ENCODE assay signal across 18 cellular contexts in the genomic region with DNA sequence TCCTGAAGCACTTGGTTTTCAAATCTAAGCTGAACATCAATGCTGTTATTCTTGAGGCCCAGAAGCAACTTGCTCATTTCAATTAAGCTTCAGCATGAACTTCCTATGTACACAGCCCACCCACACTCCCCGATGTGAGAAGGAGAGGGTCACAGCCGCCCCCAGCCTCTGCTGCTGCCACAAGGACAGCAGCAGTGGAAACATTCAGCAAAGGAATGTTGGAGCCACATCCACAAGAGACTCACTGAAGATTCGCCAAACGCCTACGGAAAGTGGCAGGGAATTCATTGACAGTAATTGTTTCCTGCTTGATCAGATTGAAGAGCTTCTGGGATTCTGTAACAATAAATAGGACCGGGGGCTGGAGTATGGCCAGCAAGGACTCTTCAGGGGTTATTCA. TPM values are rescaled to one million over a fixed set of nuclear protein-coding genes. Genes with fewer than 3 reads are reported as not detected.
DNase-seq lines count a peak whose midpoint lies in the region; ATAC-seq, FAIRE-seq and TF ChIP-seq lines count a peak whose summit lies in the region.
"Had no signal": no experiment of that assay in that cellular context is flagged by ENCODE, and none has a peak within 500 bp of the region (broad histone marks: within the 10 kb centered on the region; RNA-seq: fewer than 3 reads in every experiment).

No MANE protein-coding gene starts in this region.

- in situ Hi-C loops in mammary epithelial cell (cut with MboI; ENCODE audit: low sequenced_read_pairs in 2 of 2), result no loop called here

- DNase-seq in A549 (ENCODE audit: low read depth in 1 of 2, low spot score in 1 of 2) (no peak), mammary epithelial cell (no peak), mesenteric fat pad (ENCODE audit: low spot score) (peak; percentile 77), amniotic stem cell (lab: John Stamatoyannopoulos, UW) (no peak), dermis blood vessel endothelial cell (no peak), NCI-H1092 treated with DMSO at 0.1 percent for 48 hours (lab: John Stamatoyannopoulos, UW) (no peak)
- DNase-seq in stimulated activated CD4-positive, alpha-beta T cell treated with anti-CD3 and anti-CD28 coated beads, Interleukin-12 subunit alpha, Interleukin-12 subunit beta, amount 100 ng/mL, for 4 hours, result no peak
- DNase-seq: activated CD8-positive, alpha-beta memory T cell treated with anti-CD3 and anti-CD28 coated beads, Interleukin-2, amount 50 U/mL, for 4 hours; gastrocnemius medialis; left colon; NCI-H1436; NCI-H524; SIG-M5; stimulated activated CD8-positive, alpha-beta memory T cell treated with anti-CD3 and anti-CD28 coated beads, Interleukin-4, amount 100 ng/mL, for 48 hours had no signal

- H3K4me2 ChIP-seq in A549 (peak overlapping the region; percentile 98), mammary epithelial cell (ENCODE audit: insufficient read depth, low read depth, low read length) (peak overlapping the region; percentile 83)

- H3K4me1 ChIP-seq in A549 (peaks cover 79% of the 10 kb centered on the region), mammary epithelial cell (ENCODE audit: insufficient read depth, low read length) (peaks cover 82% of the 10 kb centered on the region)

- dilution Hi-C loops in mammary epithelial cell (cut with HindIII; ENCODE audit: low sequenced_read_pairs), result no loop called here

- no peak for TF ChIP-seq EP300 in A549 (IDR thresholded peaks at IDR 0.05)

- peak overlapping the region; percentile 99 to 100 for H3K27ac ChIP-seq in A549
- H3K27ac ChIP-seq in mammary epithelial cell (ENCODE audit: insufficient read depth, low read depth, low read length), result peak overlapping the region; percentile 75
- H3K27ac ChIP-seq: vagina, VCaP had no signal

- H3K36me3 ChIP-seq in mammary epithelial cell (ENCODE audit: insufficient read depth, low read length), result peaks cover 2% of the 10 kb centered on the region
- H3K36me3 ChIP-seq: gastrocnemius medialis, vagina had no signal

- H3K9ac ChIP-seq in mammary epithelial cell (ENCODE audit: insufficient read depth, low read length), result peak overlapping the region; percentile 61

- TF ChIP-seq CTCF in A549 (IDR thresholded peaks at IDR 0.05) (no peak), mammary epithelial cell (conservative IDR thresholded peaks at IDR 0.05 in 1 of 2, IDR thresholded peaks at IDR 0.05 in 1 of 2; ENCODE audit: extremely low read depth in 1 of 2, insufficient read depth in 1 of 2, low read depth in 1 of 2, low read length in 2 of 2) (no peak)

- H3K79me2 ChIP-seq in mammary epithelial cell (ENCODE audit: insufficient read depth, low read length), result peaks cover 37% of the 10 kb centered on the region

- FAIRE-seq in A549 (lab: Jason Lieb, UNC), result no peak
- FAIRE-seq: H54 had no signal

- no peaks in the 10 kb centered on the region for H3K9me3 ChIP-seq in A549
- H3K9me3 ChIP-seq in mammary epithelial cell (replicated peaks; ENCODE audit: insufficient read depth, low read length), result no peaks in the 10 kb centered on the region
- H3K9me3 ChIP-seq: gastrocnemius medialis, vagina had no signal

- POLR2A ChIA-PET in A549 (lab: Yijun Ruan, JAX), result interaction anchor here (1.2 to 2.8 kb wide), 9 partner anchors 13 to 102 kb away, joined by 3 to 13 read pairs (median 8); no protein-coding TSS in a partner anchor

- TF ChIP-seq POLR2A in A549 (IDR thresholded peaks at IDR 0.05; ENCODE audit: low read length), result no peak

- no peaks in the 10 kb centered on the region for H3K27me3 ChIP-seq in mammary epithelial cell (ENCODE audit: insufficient read depth, low read length)
- H3K27me3 ChIP-seq: vagina had no signal

- CTCF ChIA-PET in A549 (lab: Yijun Ruan, JAX), result interaction anchor here (1.0 to 12.3 kb wide), 10 partner anchors 10 to 139 kb away, joined by 3 to 79 read pairs (median 4); no protein-coding TSS in a partner anchor
- CTCF ChIA-PET in mammary epithelial cell (lab: Charles Lee; ENCODE audit: low non-redundant PET), result no interaction called here

- H4K20me1 ChIP-seq in mammary epithelial cell (ENCODE audit: insufficient read depth, low read length), result no peaks in the 10 kb centered on the region

- 65% methylated on average over 6 of the region's 6 CpGs for WGBS in A549 (ENCODE audit: missing lambda C conversion rate)
- 21% methylated on average over 6 of the region's 6 CpGs for WGBS in mammary epithelial cell (ENCODE audit: low coverage, missing lambda C conversion rate)

- intact Hi-C loops in mammary epithelial cell (cut with micrococcal nuclease), result loop anchor here (2.0 kb wide), 1 partner anchor 21 kb away; no protein-coding TSS in a partner anchor

- ATAC-seq in A549, result no peak
- ATAC-seq in HG02610 (IDR thresholded peaks at IDR 0.05; ENCODE audit: unreplicated experiment), result peak; percentile 2
- ATAC-seq: gastrocnemius medialis, left colon had no signal

- H2AFZ ChIP-seq in mammary epithelial cell (ENCODE audit: low read depth, low read length), result peak overlapping the region; percentile 53

- no peak for TF ChIP-seq RAD21 in A549 (conservative IDR thresholded peaks at IDR 0.05 in 1 of 2, IDR thresholded peaks at IDR 0.05 in 1 of 2)

- H3K4me3 ChIP-seq in A549 (peak overlapping the region; percentile 97), mammary epithelial cell (replicated peaks in 1 of 3; ENCODE audit: insufficient read depth in 1 of 3, low read depth in 2 of 3, low read length in 3 of 3) (no peak overlapping the region)
- H3K4me3 ChIP-seq: vagina had no signal

- BruUV-seq in mammary epithelial cell (replicated peaks; lab: Mats Ljungman, UMichigan), result no TSS peak

TF ChIP-seq in A549, 52 proteins besides CTCF, POLR2A, EP300 and RAD21:
- TF ChIP-seq NFE2L2 (conservative IDR thresholded peaks at IDR 0.05; ENCODE audit: low read length), result no peak
- no peak for TF ChIP-seq CBX2 (IDR thresholded peaks at IDR 0.05; ENCODE audit: borderline replicate concordance, low read depth)
- peak in 1 of 2 experiments; percentile 29; a peak in 2 of 5 replicates for TF ChIP-seq JUN (IDR thresholded peaks at IDR 0.05)

RNA-seq across cellular contexts. Expression of gene TGFBI, which starts 2.9 kb away (rescaled TPM):
- 1,135 and 1,466 TPM in 2 replicates for polyA plus RNA-seq in A549 (2011; rRNA removed)
- 661 and 843 TPM in 2 replicates for polyA plus RNA-seq in A549 (2012; cell fraction: cytosol; rRNA removed)
- polyA plus RNA-seq in A549 (2012; cell fraction: nucleus; rRNA removed), result 1,811 and 1,913 TPM in 2 replicates
- polyA plus RNA-seq in A549 (2017; fragmentation: RNase III; extraction: RNeasy Plus Mini Kit Qiagen cat#74134 plus additional on column Dnase treatment), result 1,411 to 1,859 TPM (median 1,765 TPM) in 3 replicates
- 1,411 and 1,484 TPM in 2 replicates for polyA minus RNA-seq in A549 (2011; rRNA and poly(A)+ RNA removed)
- 10 to 100 TPM; 56.0 to 77.3 TPM for total RNA-seq in mammary epithelial cell
- polyA plus RNA-seq in mammary epithelial cell, result 264 TPM
- polyA minus RNA-seq in mammary epithelial cell, result 390 TPM
- total RNA-seq in mesenteric fat pad, result 254 TPM
- total RNA-seq in dermis blood vessel endothelial cell, result 3.9 and 9.5 TPM in 2 replicates
